Comparison of ENCODE assay signal across 18 cellular contexts in the genomic region with DNA sequence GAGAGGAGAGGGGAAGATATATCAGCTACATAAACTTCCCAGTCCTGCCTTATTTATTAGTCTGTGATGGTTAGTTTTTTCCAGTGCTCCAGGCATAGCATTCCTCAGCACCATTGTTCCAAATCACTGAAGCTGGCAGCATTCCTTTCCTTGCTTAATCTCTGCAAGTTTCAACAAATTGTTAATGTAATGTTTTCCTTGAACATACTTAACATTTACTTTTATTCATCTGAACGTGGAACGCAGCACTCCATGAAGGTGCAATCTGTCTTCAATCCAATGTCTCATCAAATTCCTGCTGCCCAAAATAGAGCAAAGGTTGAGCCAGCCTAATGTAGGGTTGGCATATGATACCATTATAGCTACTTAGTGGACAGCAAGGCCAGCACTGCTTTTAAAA.
A peak's percentile ranks its signal among the peaks of the same experiment; 100 is the strongest.
DNase-seq lines count a peak whose midpoint lies in the region; ATAC-seq, FAIRE-seq and TF ChIP-seq lines count a peak whose summit lies in the region.
"Had no signal": no experiment of that assay in that cellular context is flagged by ENCODE, and none has a peak within 500 bp of the region (broad histone marks: within the 10 kb centered on the region; RNA-seq: fewer than 3 reads in every experiment).

No MANE protein-coding gene starts in this region.

- H3K4me2 ChIP-seq in parathyroid adenoma (ENCODE audit: low read length) (peak overlapping the region; percentile 0), Karpas-422 (ENCODE audit: low read depth, low read length, poor library complexity, severe bottlenecking) (no peak overlapping the region), HepG2 (ENCODE audit: low read depth, low read length) (no peak overlapping the region)

- intact Hi-C loops in kidney (cut with DNase I) (no loop called here), HepG2 (cut with micrococcal nuclease; ENCODE audit: unreplicated experiment) (no loop called here)

- CTCF ChIA-PET in HepG2 (lab: Yijun Ruan, JAX; ENCODE audit: low intra/inter-chr PET ratio, low total read pairs) = no interaction called here

- in situ Hi-C loops in ACHN (cut with HindIII; ENCODE audit: low pct_ligation_motif_present, low pct_unique_long_range_greater_than_20kb, low sequenced_read_pairs) (no loop called here), HepG2 (cut with HindIII; ENCODE audit: extremely low pct_ligation_motif_present, low pct_unique_long_range_greater_than_20kb) (no loop called here)

- no TSS peak for BruUV-seq in HepG2 (replicated peaks; lab: Mats Ljungman, UMichigan)

- H2AFZ ChIP-seq in parathyroid adenoma = peak overlapping the region; percentile 61
- H2AFZ ChIP-seq in Karpas-422 (ENCODE audit: low read length) = no peak overlapping the region
- H2AFZ ChIP-seq in HepG2 (ENCODE audit: low read length) = no peak overlapping the region

- H3K27ac ChIP-seq in kidney (ENCODE audit: low read depth in 2 of 2, low read length in 2 of 2) (peak overlapping the region in 1 of 2 donors; percentile 26), parathyroid adenoma (peak overlapping the region; percentile 34), Karpas-422 (ENCODE audit: low read length) (no peak overlapping the region), HepG2 (ENCODE audit: extremely low read length, insufficient read depth, low read length) (no peak overlapping the region)
- H3K27ac ChIP-seq: 22Rv1 had no signal

- TF ChIP-seq CTCF in kidney (IDR thresholded peaks at IDR 0.05; ENCODE audit: borderline replicate concordance, extremely low read depth, insufficient read depth) (no peak), parathyroid adenoma (IDR thresholded peaks at IDR 0.05) (no peak), HepG2 (CRISPR knock-in tag; IDR thresholded peaks at IDR 0.05) (no peak)

- TF ChIP-seq EP300 in HepG2 (IDR thresholded peaks at IDR 0.05; ENCODE audit: low read depth in 2 of 2, low read length in 2 of 2) (no peak), HepG2 (CRISPR knock-in tag; IDR thresholded peaks at IDR 0.05; ENCODE audit: borderline replicate concordance) (no peak)

- peak; percentile 97 for DNase-seq in ACHN
- DNase-seq in astrocyte of the hippocampus (ENCODE audit: low read depth, low spot score) = peak; percentile 34
- DNase-seq in kidney = no peak
- no peak for DNase-seq in KG1 (lab: John Stamatoyannopoulos, UW)
- DNase-seq in DMS114 treated with DMSO at 0.1 percent for 48 hours (lab: John Stamatoyannopoulos, UW; ENCODE audit: unreplicated experiment) = no peak
- no peak for DNase-seq in Karpas-422
- DNase-seq in HepG2 (ENCODE audit: low spot score) = no peak
- DNase-seq: DMS53, IMR-90, NCI-H1417, NCI-H1930, NCI-H2171 treated with DMSO at 0.1 percent for 48 hours, NCI-H774, Right ventricle myocardium superior had no signal

- FAIRE-seq in kidney (lab: Jason Lieb, UNC) (peak; percentile 33), HepG2 (lab: Jason Lieb, UNC) (no peak)
- FAIRE-seq: GM12891 had no signal

- H3K9me2 ChIP-seq in Karpas-422 (replicated peaks; ENCODE audit: insufficient read depth, low read length) = 0 out of 2 replicates have a peak, but pooled peaks cover 2% of the 10 kb centered on the region

- H3K36me3 ChIP-seq in kidney (ENCODE audit: control insufficient read depth in 1 of 2, insufficient read depth in 2 of 2, low read length in 2 of 2) = no peaks in the 10 kb centered on the region
- H3K36me3 ChIP-seq in parathyroid adenoma (ENCODE audit: control insufficient read depth, insufficient read depth, low read length) = no peaks in the 10 kb centered on the region
- H3K36me3 ChIP-seq in Karpas-422 (ENCODE audit: insufficient read depth, low read length) = no peaks in the 10 kb centered on the region
- H3K36me3 ChIP-seq in HepG2 (replicated peaks in 1 of 2; ENCODE audit: control insufficient read depth in 1 of 2, insufficient read depth in 2 of 2, low read length in 2 of 2) = no peaks in the 10 kb centered on the region
- H3K36me3 ChIP-seq: HAP-1 had no signal

- TF ChIP-seq POLR2A in HepG2 (IDR thresholded peaks at IDR 0.05; ENCODE audit: insufficient read depth in 1 of 2, low read depth in 2 of 2, low read length in 2 of 2) = no peak

- 48% methylated on average over 2 of the region's 2 CpGs for WGBS in HepG2 (ENCODE audit: low lambda C conversion rate)

- H3K9ac ChIP-seq in kidney (ENCODE audit: low read length in 2 of 2) (no peak overlapping the region), parathyroid adenoma (no peak overlapping the region), Karpas-422 (ENCODE audit: low read length) (no peak overlapping the region), HepG2 (ENCODE audit: insufficient read depth, low read depth, low read length) (no peak overlapping the region)

- H3K4me3 ChIP-seq in kidney (ENCODE audit: low read length in 2 of 2) = no peak overlapping the region
- no peak overlapping the region for H3K4me3 ChIP-seq in parathyroid adenoma (ENCODE audit: low read depth, low read length)
- H3K4me3 ChIP-seq in Karpas-422 (ENCODE audit: low read length) = no peak overlapping the region
- H3K4me3 ChIP-seq in HepG2 (replicated peaks in 1 of 3; ENCODE audit: insufficient read depth in 1 of 3, low read depth in 2 of 3, low read length in 3 of 3) = no peak overlapping the region
- H3K4me3 ChIP-seq: HAP-1 had no signal

- POLR2A ChIA-PET in HepG2 (lab: Yijun Ruan, JAX) = no interaction called here

- H3K9me3 ChIP-seq in kidney (ENCODE audit: control insufficient read depth in 1 of 2, low read length in 2 of 2) = no peaks in the 10 kb centered on the region
- H3K9me3 ChIP-seq in parathyroid adenoma (ENCODE audit: control insufficient read depth, low read length) = no peaks in the 10 kb centered on the region
- H3K9me3 ChIP-seq in Karpas-422 (ENCODE audit: low read length) = peaks cover 4% of the 10 kb centered on the region; the same call in 1 of the 2 replicates
- H3K9me3 ChIP-seq in HepG2 (ENCODE audit: low read length) = no peaks in the 10 kb centered on the region; the same call in 1 of the 2 replicates
- H3K9me3 ChIP-seq: HAP-1 had no signal

- no peaks in the 10 kb centered on the region for H4K20me1 ChIP-seq in Karpas-422 (ENCODE audit: insufficient read depth, low read depth, low read length)
- no peaks in the 10 kb centered on the region for H4K20me1 ChIP-seq in HepG2 (ENCODE audit: insufficient read depth, low read length)

- H3K27me3 ChIP-seq in parathyroid adenoma (ENCODE audit: control insufficient read depth, insufficient read depth, low read length) (no peaks in the 10 kb centered on the region), Karpas-422 (ENCODE audit: low read length) (no peaks in the 10 kb centered on the region), HepG2 (ENCODE audit: control insufficient read depth in 1 of 2, insufficient read depth in 2 of 2, low read length in 2 of 2) (no peaks in the 10 kb centered on the region)

- H3K4me1 ChIP-seq in kidney (ENCODE audit: control insufficient read depth in 1 of 2, insufficient read depth in 1 of 2, low read depth in 1 of 2, low read length in 2 of 2) (no peaks in the 10 kb centered on the region), parathyroid adenoma (peaks cover 13% of the 10 kb centered on the region), Karpas-422 (ENCODE audit: low read length) (no peaks in the 10 kb centered on the region), HepG2 (ENCODE audit: insufficient read depth, low read length) (no peaks in the 10 kb centered on the region)
- H3K4me1 ChIP-seq: HAP-1 had no signal

- no peak for ATAC-seq in HepG2

- TF ChIP-seq RAD21 in HepG2 (CRISPR knock-in tag; IDR thresholded peaks at IDR 0.05) = no peak

- H3K79me2 ChIP-seq in parathyroid adenoma = no peaks in the 10 kb centered on the region
- H3K79me2 ChIP-seq in Karpas-422 (ENCODE audit: low read length) = no peaks in the 10 kb centered on the region
- H3K79me2 ChIP-seq in HepG2 (ENCODE audit: insufficient read depth, low read length) = no peaks in the 10 kb centered on the region

TF ChIP-seq in HepG2, 621 proteins besides CTCF, POLR2A, EP300 and RAD21:
- no peak for TF ChIP-seq ZNF33B (CRISPR knock-in tag; IDR thresholded peaks at IDR 0.05)

Comparison
In these comparisons a context has a peak if more than half of its experiments do, and no peak if none do; other contexts are left out.
1. DNase-seq: peak in ACHN (single experiment) and astrocyte of the hippocampus (single experiment); none in kidney (single experiment), KG1 (single experiment), DMS114 treated with DMSO at 0.1 percent for 48 hours (single experiment), Karpas-422 (single experiment) and HepG2 (single experiment).